ENCODE assay signal across 1 cellular context in genomic region chr5:138103321-138103637, GRCh38.
TF ChIP-seq lines count a peak whose summit lies in the region.

No MANE protein-coding gene starts in this region.

TF ChIP-seq in HepG2, 621 proteins besides CTCF, POLR2A, EP300 and RAD21:
- TF ChIP-seq PRDM10 (CRISPR knock-in tag; IDR thresholded peaks at IDR 0.05; ENCODE audit: low read depth) (no peak), IKZF4 (CRISPR knock-in tag; IDR thresholded peaks at IDR 0.05; ENCODE audit: borderline replicate concordance, low read depth, not compliant biosample characterization) (no peak), ZNF891 (CRISPR knock-in tag; IDR thresholded peaks at IDR 0.05) (no peak), ZNF343 (CRISPR knock-in tag; IDR thresholded peaks at IDR 0.05) (no peak), ZBTB37 (CRISPR knock-in tag; IDR thresholded peaks at IDR 0.05) (no peak), SMYD3 (CRISPR knock-in tag; IDR thresholded peaks at IDR 0.05) (no peak)
